ENCODE assay signal across 8 cellular contexts in the genomic region with DNA sequence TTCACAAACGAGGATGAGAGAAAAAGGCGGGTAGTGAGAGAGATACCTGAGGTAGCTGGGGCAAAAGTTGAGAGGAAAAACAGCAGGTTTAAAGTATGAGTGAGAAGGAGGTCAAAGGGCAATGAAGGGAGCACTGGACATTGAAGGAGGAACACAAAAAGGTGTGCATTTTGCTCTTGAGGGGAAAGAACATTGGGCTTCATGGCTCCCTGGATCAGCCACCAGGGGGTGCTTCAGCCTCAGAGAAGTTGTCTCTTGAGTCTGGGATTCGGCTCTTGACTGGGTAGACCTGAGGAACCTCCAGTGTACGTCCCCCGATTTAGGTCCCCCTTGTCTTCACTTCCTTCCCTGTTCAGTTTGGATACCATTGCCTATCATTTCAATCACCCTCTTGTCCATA.
DNase-seq lines count a peak whose midpoint lies in the region; ATAC-seq and TF ChIP-seq lines count a peak whose summit lies in the region.

No MANE protein-coding gene starts in this region.

- WGBS in iPS DF 6.9 (ENCODE audit: insufficient coverage, insufficient read length): no CpG with 5 or more reads among the region's 5 CpGs

- ATAC-seq in HG02571 (IDR thresholded peaks at IDR 0.05; ENCODE audit: unreplicated experiment): no peak
- no peak for ATAC-seq in HG03135 (IDR thresholded peaks at IDR 0.05; ENCODE audit: unreplicated experiment)

- no peaks in the 10 kb centered on the region for H3K9me3 ChIP-seq in OCI-LY7 (ENCODE audit: low read length)
- no peaks in the 10 kb centered on the region for H3K9me3 ChIP-seq in ascending aorta
- H3K9me3 ChIP-seq in iPS DF 6.9 (ENCODE audit: control insufficient read depth, insufficient read depth, low read length): no peaks in the 10 kb centered on the region

- H3K79me2 ChIP-seq in OCI-LY7 (ENCODE audit: insufficient read depth, low read depth, low read length): no peaks in the 10 kb centered on the region

- no peaks in the 10 kb centered on the region for H4K20me1 ChIP-seq in OCI-LY7 (ENCODE audit: insufficient read depth, low read length)

- H3K4me3 ChIP-seq in OCI-LY7 (ENCODE audit: low read depth, low read length, poor library complexity, severe bottlenecking): no peak overlapping the region
- no peak overlapping the region for H3K4me3 ChIP-seq in ascending aorta
- no peak overlapping the region for H3K4me3 ChIP-seq in iPS DF 6.9 (ENCODE audit: low read length)

- no peak overlapping the region for H3K27ac ChIP-seq in OCI-LY7 (ENCODE audit: low read depth, low read length, poor library complexity, severe bottlenecking)
- H3K27ac ChIP-seq in ascending aorta: no peak overlapping the region
- no peak overlapping the region for H3K27ac ChIP-seq in iPS DF 6.9 (ENCODE audit: low read length)

- TF ChIP-seq CTCF in OCI-LY7 (conservative IDR thresholded peaks at IDR 0.05; ENCODE audit: low read length) (peak; percentile 67), ascending aorta (IDR thresholded peaks at IDR 0.05) (peak; percentile 42 to 66 (median 64))

- POLR2A ChIA-PET in OCI-LY7 (lab: Charles Lee): no interaction called here

- H3K4me1 ChIP-seq in OCI-LY7 (ENCODE audit: insufficient read depth, low read length, poor library complexity, severe bottlenecking) (no peaks in the 10 kb centered on the region), ascending aorta (no peaks in the 10 kb centered on the region), iPS DF 6.9 (ENCODE audit: control insufficient read depth, insufficient read depth, low read length) (no peaks in the 10 kb centered on the region)

- no TSS peak for BruUV-seq in OCI-LY7 (replicated peaks; lab: Mats Ljungman, UMichigan)

- DNase-seq in AML-193 (lab: John Stamatoyannopoulos, UW) (peak; percentile 19 to 35), GOT3 (lab: John Stamatoyannopoulos, UW) (peak; percentile 1), OCI-LY7 (ENCODE audit: low spot score) (peak; percentile 16), ascending aorta (ENCODE audit: low spot score in 2 of 2) (no peak), iPS DF 6.9 (ENCODE audit: low read depth, low spot score) (peak; percentile 55)
- peak; percentile 34 for DNase-seq in stimulated activated CD4-positive, alpha-beta T cell treated with anti-CD3 and anti-CD28 coated beads, Interleukin-4, amount 100 ng/mL, for 1 hour

- no peaks in the 10 kb centered on the region for H3K36me3 ChIP-seq in OCI-LY7 (ENCODE audit: insufficient read depth, low read length)
- no peaks in the 10 kb centered on the region for H3K36me3 ChIP-seq in ascending aorta
- no peaks in the 10 kb centered on the region for H3K36me3 ChIP-seq in iPS DF 6.9 (ENCODE audit: control insufficient read depth, insufficient read depth, low read length)

- H3K27me3 ChIP-seq in ascending aorta: no peaks in the 10 kb centered on the region
- H3K27me3 ChIP-seq in iPS DF 6.9 (ENCODE audit: control insufficient read depth, insufficient read depth, low read length): no peaks in the 10 kb centered on the region

- intact Hi-C loops in OCI-LY7 (cut with micrococcal nuclease; ENCODE audit: unreplicated experiment): loop anchor here (1.0 kb wide), 1 partner anchor 68 kb away; no protein-coding TSS in a partner anchor
- intact Hi-C loops in ascending aorta (cut with DNase I): loop anchor here (1.0 to 10.0 kb wide), 3 partner anchors 67 to 1481 kb away; no protein-coding TSS in a partner anchor

- no peaks in the 10 kb centered on the region for H3K9me2 ChIP-seq in OCI-LY7 (ENCODE audit: insufficient read depth, low read length)

- CTCF ChIA-PET in OCI-LY7 (lab: Charles Lee; ENCODE audit: unreplicated experiment): no interaction called here

- no peak overlapping the region for H3K4me2 ChIP-seq in OCI-LY7 (ENCODE audit: low read length)

- H2AFZ ChIP-seq in OCI-LY7 (ENCODE audit: low read length): no peak overlapping the region

Comparison
In these comparisons a context has a peak if more than half of its experiments do, and no peak if none do; other contexts are left out.
1. DNase-seq: peak in AML-193 (2 of 2), GOT3 (single experiment), OCI-LY7 (single experiment), iPS DF 6.9 (single experiment) and stimulated activated CD4-positive, alpha-beta T cell treated with anti-CD3 and anti-CD28 coated beads, Interleukin-4, amount 100 ng/mL, for 1 hour (single experiment); none in ascending aorta (0 of 2).